Comparison of ENCODE assay signal across 22 cellular contexts in genomic region chr10:79305515-79305914, GRCh38. TPM values are rescaled to one million over a fixed set of nuclear protein-coding genes. Genes with fewer than 3 reads are reported as not detected.
DNase-seq lines count a peak whose midpoint lies in the region; ATAC-seq, FAIRE-seq and TF ChIP-seq lines count a peak whose summit lies in the region.
"Had no signal": no experiment of that assay in that cellular context is flagged by ENCODE, and none has a peak within 500 bp of the region (broad histone marks: within the 10 kb centered on the region; RNA-seq: fewer than 3 reads in every experiment).

No MANE protein-coding gene starts in this region.

- H3K36me3 ChIP-seq in right atrium auricular region: peaks cover 98% of the 10 kb centered on the region
- H3K36me3 ChIP-seq in HepG2 (replicated peaks in 1 of 2; ENCODE audit: control insufficient read depth in 1 of 2, insufficient read depth in 2 of 2, low read length in 2 of 2): peaks cover 56 to 86% of the 10 kb centered on the region in 2 experiments
- H3K36me3 ChIP-seq in uterus: no peaks in the 10 kb centered on the region

- H4K20me1 ChIP-seq in HepG2 (ENCODE audit: insufficient read depth, low read length): no peaks in the 10 kb centered on the region; the same call in 1 of the 2 replicates

- TF ChIP-seq EP300 in HepG2 (IDR thresholded peaks at IDR 0.05; ENCODE audit: low read depth in 2 of 2, low read length in 2 of 2) (no peak), HepG2 (CRISPR knock-in tag; IDR thresholded peaks at IDR 0.05; ENCODE audit: borderline replicate concordance) (no peak)

- no peak for FAIRE-seq in HepG2 (lab: Jason Lieb, UNC)
- FAIRE-seq: GM12892, GM19239, H1 had no signal

- peak overlapping the region; percentile 89 for H3K27ac Mint-ChIP-seq in stimulated activated effector memory CD8-positive, alpha-beta T cell treated with anti-CD3 and anti-CD28 coated beads, Interleukin-12 subunit alpha, Interleukin-12 subunit beta, amount 100 ng/mL, for 72 hours
- H3K27ac Mint-ChIP-seq: B cell; CD4-positive, alpha-beta T cell had no signal

- no peak overlapping the region for H3K4me2 ChIP-seq in HepG2 (ENCODE audit: low read depth, low read length)
- H3K4me2 ChIP-seq: BLaER1 had no signal

- peaks cover 0 to 10% of the 10 kb centered on the region in 2 donors for H3K4me1 ChIP-seq in right atrium auricular region
- peaks cover 6% of the 10 kb centered on the region; the same call in 1 of the 2 replicates for H3K4me1 ChIP-seq in HepG2 (ENCODE audit: insufficient read depth, low read length)
- no peaks in the 10 kb centered on the region for H3K4me1 ChIP-seq in uterus

- TF ChIP-seq CTCF in right atrium auricular region (IDR thresholded peaks at IDR 0.05): no peak
- no peak for TF ChIP-seq CTCF in HepG2 (CRISPR knock-in tag; IDR thresholded peaks at IDR 0.05)
- TF ChIP-seq CTCF in uterus (IDR thresholded peaks at IDR 0.05): no peak

- H3K9me3 Mint-ChIP-seq in stimulated activated effector memory CD8-positive, alpha-beta T cell treated with anti-CD3 and anti-CD28 coated beads, Interleukin-12 subunit alpha, Interleukin-12 subunit beta, amount 100 ng/mL, for 72 hours: no peaks in the 10 kb centered on the region
- H3K9me3 Mint-ChIP-seq: CD4-positive, alpha-beta T cell; CD8-positive, alpha-beta memory T cell had no signal

- TF ChIP-seq RAD21 in HepG2 (CRISPR knock-in tag; IDR thresholded peaks at IDR 0.05): no peak

- 100% methylated on average over 4 of the region's 8 CpGs for WGBS in HepG2 (ENCODE audit: low lambda C conversion rate)

- CTCF ChIA-PET in HepG2 (lab: Yijun Ruan, JAX; ENCODE audit: low intra/inter-chr PET ratio, low total read pairs): no interaction called here

- H3K9me3 ChIP-seq in right atrium auricular region: no peaks in the 10 kb centered on the region
- H3K9me3 ChIP-seq in HepG2 (ENCODE audit: low read length): no peaks in the 10 kb centered on the region
- no peaks in the 10 kb centered on the region for H3K9me3 ChIP-seq in uterus
- H3K9me3 ChIP-seq: BLaER1 had no signal

- H3K36me3 Mint-ChIP-seq in stimulated activated effector memory CD8-positive, alpha-beta T cell treated with anti-CD3 and anti-CD28 coated beads, Interleukin-12 subunit alpha, Interleukin-12 subunit beta, amount 100 ng/mL, for 72 hours: peaks cover 99% of the 10 kb centered on the region

- H3K9ac ChIP-seq in HepG2 (ENCODE audit: insufficient read depth, low read depth, low read length): no peak overlapping the region
- H3K9ac ChIP-seq: BLaER1, GM23248 had no signal

- no peak overlapping the region for H3K27ac ChIP-seq in right atrium auricular region
- no peak overlapping the region for H3K27ac ChIP-seq in HepG2 (ENCODE audit: extremely low read length, insufficient read depth, low read length)
- no peak overlapping the region for H3K27ac ChIP-seq in uterus
- H3K27ac ChIP-seq: BLaER1, C4-2B, GM23248 had no signal

- H2AFZ ChIP-seq in HepG2 (ENCODE audit: low read length): no peak overlapping the region
- H2AFZ ChIP-seq: GM23248 had no signal

- POLR2A ChIA-PET in HepG2 (lab: Yijun Ruan, JAX): no interaction called here

- H3K27me3 ChIP-seq in right atrium auricular region (no peaks in the 10 kb centered on the region), HepG2 (ENCODE audit: control insufficient read depth in 1 of 2, insufficient read depth in 2 of 2, low read length in 2 of 2) (no peaks in the 10 kb centered on the region), uterus (no peaks in the 10 kb centered on the region)
- H3K27me3 ChIP-seq: BLaER1 had no signal

- H3K4me3 ChIP-seq in right atrium auricular region: no peak overlapping the region
- no peak overlapping the region for H3K4me3 ChIP-seq in HepG2 (replicated peaks in 1 of 3; ENCODE audit: insufficient read depth in 1 of 3, low read depth in 2 of 3, low read length in 3 of 3)
- no peak overlapping the region for H3K4me3 ChIP-seq in uterus
- H3K4me3 ChIP-seq: BLaER1, GM23248 had no signal

- no peak overlapping the region for H3K4me3 Mint-ChIP-seq in stimulated activated effector memory CD8-positive, alpha-beta T cell treated with anti-CD3 and anti-CD28 coated beads, Interleukin-12 subunit alpha, Interleukin-12 subunit beta, amount 100 ng/mL, for 72 hours
- H3K4me3 Mint-ChIP-seq: B cell; CD4-positive, alpha-beta T cell; CD8-positive, alpha-beta memory T cell had no signal

- ATAC-seq in left cardiac atrium: no peak
- ATAC-seq in HepG2: no peak
- no peak for ATAC-seq in stimulated activated effector memory CD8-positive, alpha-beta T cell treated with anti-CD3 and anti-CD28 coated beads, Interleukin-12 subunit alpha, Interleukin-12 subunit beta, amount 100 ng/mL, for 72 hours

- DNase-seq in left cardiac atrium: peak; percentile 11
- no peak for DNase-seq in right atrium auricular region (ENCODE audit: low spot score)
- DNase-seq in COLO668 (lab: John Stamatoyannopoulos, UW; ENCODE audit: unreplicated experiment): peak; percentile 6
- no peak for DNase-seq in HepG2 (ENCODE audit: low spot score)
- no peak for DNase-seq in stimulated activated effector memory CD8-positive, alpha-beta T cell treated with anti-CD3 and anti-CD28 coated beads, Interleukin-12 subunit alpha, Interleukin-12 subunit beta, amount 100 ng/mL, for 72 hours (ENCODE audit: low spot score in 2 of 2)
- DNase-seq in middle frontal gyrus (ENCODE audit: extremely low spot score, low spot score): no peak
- DNase-seq in uterus: no peak
- DNase-seq: Calu3; CD4-positive, alpha-beta T cell; CD8-positive, alpha-beta memory T cell; COR-L47; DMS53; DMS79 treated with DMSO at 0.1 percent for 48 hours; GM23248; H7; HCEC 1CT had no signal

- H3K79me2 ChIP-seq in HepG2 (ENCODE audit: insufficient read depth, low read length): no peaks in the 10 kb centered on the region

- intact Hi-C loops in left cardiac atrium (cut with DNase I) (no loop called here), HepG2 (cut with micrococcal nuclease; ENCODE audit: unreplicated experiment) (no loop called here), uterus (cut with DNase I; ENCODE audit: low total_unique reads) (no loop called here)

- in situ Hi-C loops in HepG2 (cut with HindIII; ENCODE audit: extremely low pct_ligation_motif_present, low pct_unique_long_range_greater_than_20kb): no loop called here

- TF ChIP-seq POLR2A in HepG2 (IDR thresholded peaks at IDR 0.05; ENCODE audit: insufficient read depth in 1 of 2, low read depth in 2 of 2, low read length in 2 of 2) (no peak), uterus (IDR thresholded peaks at IDR 0.05) (no peak)

- no TSS peak for BruUV-seq in HepG2 (replicated peaks; lab: Mats Ljungman, UMichigan)

- peaks cover 37% of the 10 kb centered on the region for H3K4me1 Mint-ChIP-seq in stimulated activated effector memory CD8-positive, alpha-beta T cell treated with anti-CD3 and anti-CD28 coated beads, Interleukin-12 subunit alpha, Interleukin-12 subunit beta, amount 100 ng/mL, for 72 hours
- H3K4me1 Mint-ChIP-seq: B cell; CD8-positive, alpha-beta memory T cell had no signal

TF ChIP-seq in HepG2, 621 proteins besides CTCF, POLR2A, EP300 and RAD21:
- no peak for TF ChIP-seq CERS6 (CRISPR knock-in tag; IDR thresholded peaks at IDR 0.05)
- peak; percentile 9 for TF ChIP-seq AGO2 (optimal IDR thresholded peaks at IDR 0.05; ENCODE audit: low read depth, low read length)

RNA-seq across cellular contexts. Expression of gene PPIF, which starts 41.8 kb away (rescaled TPM):
- 100 to 1,000 TPM; 110 to 155 TPM for total RNA-seq in left cardiac atrium
- 10 to 100 TPM; 63.0 to 87.6 TPM for total RNA-seq in right atrium auricular region
- 157 and 178 TPM in 2 replicates for total RNA-seq in HepG2 (2016; rRNA removed; fragmentation: Illumina TruSeq; extraction: Trizol)
- 30.6 and 37.3 TPM in 2 replicates for total RNA-seq in HepG2 (2016; cell fraction: cytosol; rRNA removed; fragmentation: Illumina TruSeq; extraction: Trizol; ENCODE audit: low read depth)
- total RNA-seq in HepG2 (2016; cell fraction: insoluble cytoplasmic fraction; rRNA removed; fragmentation: Illumina TruSeq; extraction: Trizol): 154 and 176 TPM in 2 replicates
- total RNA-seq in HepG2 (2016; cell fraction: membrane; rRNA removed; fragmentation: Illumina TruSeq; extraction: Trizol): 93.6 and 97.6 TPM in 2 replicates
- 106 and 121 TPM in 2 replicates for total RNA-seq in HepG2 (2016; cell fraction: nucleus; rRNA removed; fragmentation: Illumina TruSeq; extraction: Trizol)
- 134 and 147 TPM in 2 replicates for polyA plus RNA-seq in HepG2 (2011; rRNA removed)
- 144 and 156 TPM in 2 replicates for polyA plus RNA-seq in HepG2 (2011; cell fraction: cytosol; rRNA removed)
- polyA plus RNA-seq in HepG2 (2011; cell fraction: nucleus; rRNA removed): 229 and 231 TPM in 2 replicates
- 92.0 and 152 TPM in 2 replicates for polyA plus RNA-seq in HepG2 (2012)
- 48.0 and 48.3 TPM in 2 replicates for polyA plus RNA-seq in HepG2 (2016; cell fraction: cytosol; fragmentation: Illumina TruSeq; extraction: Trizol; ENCODE audit: low read depth)
- polyA plus RNA-seq in HepG2 (2016; cell fraction: insoluble cytoplasmic fraction; fragmentation: Illumina TruSeq; extraction: Trizol; ENCODE audit: low read depth): 270 and 301 TPM in 2 replicates
- polyA plus RNA-seq in HepG2 (2016; cell fraction: membrane; fragmentation: Illumina TruSeq; extraction: Trizol; ENCODE audit: low read depth): 80.3 and 83.8 TPM in 2 replicates
- polyA plus RNA-seq in HepG2 (2016; cell fraction: nucleus; fragmentation: Illumina TruSeq; extraction: Trizol; ENCODE audit: insufficient read depth, low read depth): 218 and 229 TPM in 2 replicates
- polyA minus RNA-seq in HepG2 (2011; rRNA and poly(A)+ RNA removed; ENCODE audit: low replicate concordance): 220 and 249 TPM in 2 replicates
- polyA minus RNA-seq in HepG2 (2011; cell fraction: cytosol; rRNA and poly(A)+ RNA removed): 69.6 and 71.7 TPM in 2 replicates
- polyA minus RNA-seq in HepG2 (2011; cell fraction: nucleus; rRNA and poly(A)+ RNA removed): 105 and 112 TPM in 2 replicates
- total RNA-seq in uterus: 10 to 100 TPM in 3 of 4 donors, under 1 TPM in 1; 0.26 to 22.6 (median 12.7) TPM

Comparison
In these comparisons a context has a peak if more than half of its experiments do, and no peak if none do; other contexts are left out.
1. DNase-seq: peak in left cardiac atrium (single experiment) and COLO668 (single experiment); none in right atrium auricular region (single experiment), HepG2 (single experiment), stimulated activated effector memory CD8-positive, alpha-beta T cell treated with anti-CD3 and anti-CD28 coated beads, Interleukin-12 subunit alpha, Interleukin-12 subunit beta, amount 100 ng/mL, for 72 hours (0 of 2), middle frontal gyrus (single experiment) and uterus (0 of 2).